Comparison of ENCODE assay signal across 20 cellular contexts in the genomic region with DNA sequence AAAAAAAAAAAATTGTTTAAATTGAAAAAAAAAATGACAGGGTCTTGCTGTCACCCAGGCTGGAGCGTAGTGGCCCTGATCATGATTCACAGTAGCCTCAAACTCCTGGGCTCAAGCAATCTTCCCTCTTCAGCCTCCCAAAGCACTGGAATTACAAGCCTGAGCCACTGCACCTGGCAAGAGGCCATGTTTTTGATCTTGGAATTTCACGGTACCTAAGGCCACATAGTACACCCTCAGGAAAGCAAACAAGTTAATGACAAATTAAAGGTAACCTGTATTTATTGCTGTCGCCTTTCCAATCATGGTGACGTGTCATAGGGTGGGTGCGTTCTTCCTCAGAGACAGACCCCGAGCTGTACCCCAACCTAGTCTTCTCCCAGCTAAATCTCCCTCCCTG.
"Had no signal": no experiment of that assay in that cellular context is flagged by ENCODE, and none has a peak within 500 bp of the region (broad histone marks: within the 10 kb centered on the region; RNA-seq: fewer than 3 reads in every experiment).

No MANE protein-coding gene starts in this region.

- H3K27me3 ChIP-seq: gastrocnemius medialis had no signal

- DNase-seq: effector CD8-positive, alpha-beta T cell; foreskin fibroblast; gastrocnemius medialis; head of caudate nucleus; kidney; naive B cell; stimulated activated CD4-positive, alpha-beta T cell treated with anti-CD3 and anti-CD28 coated beads, Interleukin-12 subunit alpha, Interleukin-12 subunit beta, amount 100 ng/mL, for 4 hours; stimulated activated CD4-positive, alpha-beta T cell treated with anti-CD3 and anti-CD28 coated beads, Interleukin-1b, Interleukin-23, amount 100 ng/mL, for 48 hours; stimulated activated CD4-positive, alpha-beta T cell treated with anti-CD3 and anti-CD28 coated beads, Interleukin-4, amount 100 ng/mL, for 1 hour; stimulated activated CD8-positive, alpha-beta memory T cell treated with anti-CD3 and anti-CD28 coated beads, Interleukin-4, amount 100 ng/mL, for 48 hours; stomach; tibial artery had no signal

- H3K79me2 ChIP-seq: parathyroid adenoma had no signal

- ATAC-seq: esophagus mucosa; gastrocnemius medialis; left lobe of liver; natural killer cell treated with Interleukin-12 subunit alpha and Interleukin-12 subunit beta and Interleukin-15 and Interleukin-18, amount 100 ng/mL, for 72 hours; sciatic nerve had no signal

- H3K36me3 ChIP-seq: gastrocnemius medialis, stomach, tibial artery had no signal

- H3K9ac ChIP-seq: parathyroid adenoma had no signal

- H2AFZ ChIP-seq: parathyroid adenoma had no signal

- H3K9me3 ChIP-seq: gastrocnemius medialis, stomach, tibial artery had no signal

- H3K4me1 ChIP-seq: gastrocnemius medialis, parathyroid adenoma, stomach, tibial artery had no signal

- H3K27ac ChIP-seq: epithelial cell of prostate, gastrocnemius medialis, parathyroid adenoma, stomach, tibial artery had no signal

- H3K4me3 ChIP-seq: gastrocnemius medialis, lung, smooth muscle cell, stomach, tibial artery had no signal

- H3K4me2 ChIP-seq: smooth muscle cell had no signal
